Comparison of ENCODE assay signal across 8 cellular contexts in genomic region chr18:812673-813404, GRCh38.
DNase-seq lines count a peak whose midpoint lies in the region; ATAC-seq and TF ChIP-seq lines count a peak whose summit lies in the region.

No MANE protein-coding gene starts in this region.

- no peaks in the 10 kb centered on the region for H3K27me3 ChIP-seq in iPS-15b (ENCODE audit: control insufficient read depth, insufficient read depth, low read length)

- peak overlapping the region; percentile 81 for H3K9ac ChIP-seq in iPS-15b (ENCODE audit: low read depth, low read length)

- in situ Hi-C loops in astrocyte of the spinal cord (cut with HindIII; ENCODE audit: low sequenced_read_pairs), result no loop called here

- no peaks in the 10 kb centered on the region for H3K9me3 ChIP-seq in iPS-15b (ENCODE audit: control insufficient read depth, insufficient read depth, low read length)

- peak overlapping the region; percentile 98 for H3K4me3 ChIP-seq in astrocyte of the spinal cord (ENCODE audit: low read depth, low read length)
- H3K4me3 ChIP-seq in iPS-15b (ENCODE audit: low read depth, low read length), result peak overlapping the region; percentile 93
- peak overlapping the region; percentile 54 to 90 (median 83) for H3K4me3 ChIP-seq in skin epidermis

- ATAC-seq in GM21717 (IDR thresholded peaks at IDR 0.05; ENCODE audit: unreplicated experiment) (peak; percentile 30), HG03469 (IDR thresholded peaks at IDR 0.05; ENCODE audit: unreplicated experiment) (no peak)

- no peaks in the 10 kb centered on the region for H3K36me3 ChIP-seq in iPS-15b (ENCODE audit: control insufficient read depth, insufficient read depth, low read length)

- H3K27ac ChIP-seq in skin epidermis, result peak overlapping the region; percentile 82 to 99 (median 94)

- DNase-seq in DMS53 treated with DMSO at 0.1 percent for 48 hours (lab: John Stamatoyannopoulos, UW; ENCODE audit: unreplicated experiment) (peak; percentile 74), KG1 (lab: John Stamatoyannopoulos, UW) (peak; percentile 97), T1000 (lab: John Stamatoyannopoulos, UW) (peak; percentile 44), astrocyte of the spinal cord (ENCODE audit: low read depth, low spot score) (peak; percentile 87)

- H3K4me1 ChIP-seq in iPS-15b (ENCODE audit: control insufficient read depth, insufficient read depth, low read length), result peaks cover 14% of the 10 kb centered on the region

- TF ChIP-seq CTCF in astrocyte of the spinal cord (IDR thresholded peaks at IDR 0.05; ENCODE audit: low read depth, low read length), result no peak

Comparison
In these comparisons a context has a peak if more than half of its experiments do, and no peak if none do; other contexts are left out.
1. DNase-seq: peak in every context shown above with its lines; median percentile 97 in KG1; 87 in astrocyte of the spinal cord; 74 in DMS53 treated with DMSO at 0.1 percent for 48 hours; 44 in T1000.